8 cellular contexts compared by ENCODE assay signal in genomic region chr22:43346521-43346929, GRCh38. TPM values are rescaled to one million over a fixed set of nuclear protein-coding genes. Genes with fewer than 3 reads are reported as not detected.
DNase-seq lines count a peak whose midpoint lies in the region; ATAC-seq and TF ChIP-seq lines count a peak whose summit lies in the region.

No MANE protein-coding gene starts in this region.

- H3K36me3 Mint-ChIP-seq in type B pancreatic cell: no peaks in the 10 kb centered on the region

- no peak overlapping the region for H3K4me3 ChIP-seq in fibroblast of lung (replicated peaks in 1 of 4; ENCODE audit: control extremely low read depth in 1 of 4, insufficient read depth in 1 of 4, low read depth in 3 of 4, low read length in 4 of 4)
- H3K4me3 ChIP-seq in neuronal stem cell (ENCODE audit: low read length in 2 of 2): no peak overlapping the region

- peak overlapping the region; percentile 53 for H2AK5ac ChIP-seq in neuronal stem cell (ENCODE audit: low read depth, low read length)

- no peak overlapping the region for H2BK120ac ChIP-seq in neuronal stem cell (ENCODE audit: low read depth, low read length)

- no peak overlapping the region for H4K91ac ChIP-seq in neuronal stem cell (ENCODE audit: low read depth, low read length, poor library complexity)

- TF ChIP-seq CTCF in GM13977 (IDR thresholded peaks at IDR 0.05; ENCODE audit: extremely low read depth, insufficient read depth, missing control alignments) (peak; percentile 75), fibroblast of lung (conservative IDR thresholded peaks at IDR 0.05 in 1 of 2, IDR thresholded peaks at IDR 0.05 in 1 of 2; ENCODE audit: low read depth in 1 of 2, low read length in 2 of 2) (peak; percentile 51 to 62), type B pancreatic cell (conservative IDR thresholded peaks at IDR 0.05) (peak; percentile 77)

- no peak overlapping the region for H3K4me3 Mint-ChIP-seq in type B pancreatic cell

- H3K23ac ChIP-seq in neuronal stem cell (ENCODE audit: low read depth, low read length, poor library complexity): no peak overlapping the region

- H3K4me1 Mint-ChIP-seq in type B pancreatic cell (ENCODE audit: unreplicated experiment): peaks cover 21% of the 10 kb centered on the region

- H2BK15ac ChIP-seq in neuronal stem cell (ENCODE audit: low read length): no peak overlapping the region

- peaks cover 29% of the 10 kb centered on the region for H3K27me3 ChIP-seq in fibroblast of lung (ENCODE audit: control insufficient read depth, insufficient read depth, low read length)
- H3K27me3 ChIP-seq in neuronal stem cell (ENCODE audit: control insufficient read depth in 3 of 3, insufficient read depth in 3 of 3, low read depth in 1 of 3, low read length in 3 of 3): peaks cover 0 to 54% (median 0%) of the 10 kb centered on the region in 3 experiments

- H3K27ac ChIP-seq in fibroblast of lung (ENCODE audit: insufficient read depth, low read length): no peak overlapping the region
- H3K27ac ChIP-seq in neuronal stem cell (replicated peaks; ENCODE audit: low read length): no peak overlapping the region

- H3K27ac Mint-ChIP-seq in type B pancreatic cell: no peak overlapping the region

- H3K36me3 ChIP-seq in fibroblast of lung (ENCODE audit: control insufficient read depth, insufficient read depth, low read length) (no peaks in the 10 kb centered on the region), neuronal stem cell (replicated peaks in 1 of 2; ENCODE audit: control insufficient read depth in 2 of 2, insufficient read depth in 2 of 2, low read length in 2 of 2) (no peaks in the 10 kb centered on the region)

- no peaks in the 10 kb centered on the region for H3K79me1 ChIP-seq in neuronal stem cell (ENCODE audit: low read depth, low read length)

- no peaks in the 10 kb centered on the region for H3K9me3 Mint-ChIP-seq in type B pancreatic cell

- no peak overlapping the region for H3K9ac ChIP-seq in fibroblast of lung (ENCODE audit: insufficient read depth, low read length)
- no peak overlapping the region for H3K9ac ChIP-seq in neuronal stem cell (ENCODE audit: low read depth, low read length, poor library complexity)

- DNase-seq in ACHN (peak; percentile 47), GM13977 (ENCODE audit: low spot score) (peak; percentile 85), NOMO-1 treated with dmso at 0.1 percent for 144 hours (lab: John Stamatoyannopoulos, UW; ENCODE audit: unreplicated experiment) (peak; percentile 21), activated T-cell treated with anti-CD3 and anti-CD28 coated beads for 1 hour (ENCODE audit: low read depth) (peak; percentile 62), fibroblast of lung (ENCODE audit: low read depth in 2 of 2) (peak; percentile 7 to 19), neuronal stem cell (ENCODE audit: low spot score) (peak; percentile 51), type B pancreatic cell (ENCODE audit: extremely low spot score, unreplicated experiment) (no peak)

- H4K20me1 ChIP-seq in fibroblast of lung (ENCODE audit: control insufficient read depth, extremely low read depth, insufficient read depth, low read length): no peaks in the 10 kb centered on the region

- H3K14ac ChIP-seq in neuronal stem cell (ENCODE audit: low read length): no peak overlapping the region

- H3K79me2 ChIP-seq in fibroblast of lung (ENCODE audit: control insufficient read depth, insufficient read depth, low read length): no peaks in the 10 kb centered on the region

- no peak for ATAC-seq in GM21423 (IDR thresholded peaks at IDR 0.05; ENCODE audit: unreplicated experiment)

- H3K18ac ChIP-seq in neuronal stem cell (ENCODE audit: low read length): peak overlapping the region; percentile 44

- H3K9me3 ChIP-seq in fibroblast of lung (ENCODE audit: control insufficient read depth, insufficient read depth, low read depth, low read length): no peaks in the 10 kb centered on the region
- H3K9me3 ChIP-seq in neuronal stem cell (replicated peaks in 1 of 2; ENCODE audit: control insufficient read depth in 2 of 2, insufficient read depth in 1 of 2, low read depth in 1 of 2, low read length in 2 of 2): peaks cover 0 to 1% of the 10 kb centered on the region in 2 donors

- H4K8ac ChIP-seq in neuronal stem cell (ENCODE audit: low read depth, low read length): no peak overlapping the region

- no CpG with 5 or more reads among the region's 8 CpGs for WGBS in neuronal stem cell (ENCODE audit: extremely low coverage in 2 of 2, insufficient read length in 2 of 2, insufficient replicate concordance in 1 of 2), 2 donors

- in situ Hi-C loops in ACHN (cut with HindIII; ENCODE audit: low pct_ligation_motif_present, low pct_unique_long_range_greater_than_20kb, low sequenced_read_pairs): no loop called here
- in situ Hi-C loops in GM13977 (cut with MboI; ENCODE audit: low pct_unique_long_range_greater_than_20kb, low sequenced_read_pairs, unreplicated experiment): no loop called here

- peak overlapping the region; percentile 59 for H2BK12ac ChIP-seq in neuronal stem cell (ENCODE audit: low read length)

- H3K4ac ChIP-seq in neuronal stem cell (ENCODE audit: low read length): no peak overlapping the region

- H2BK5ac ChIP-seq in neuronal stem cell (ENCODE audit: low read length): no peak overlapping the region

- no peak overlapping the region for H2AFZ ChIP-seq in fibroblast of lung (ENCODE audit: low read length)
- H2AFZ ChIP-seq in neuronal stem cell (ENCODE audit: low read length): no peak overlapping the region

- H3K4me2 ChIP-seq in fibroblast of lung (ENCODE audit: extremely low read depth, insufficient read depth, low read length) (no peak overlapping the region), neuronal stem cell (ENCODE audit: insufficient read depth, low read length, poor library complexity, severe bottlenecking) (no peak overlapping the region)

- no peaks in the 10 kb centered on the region for H3K4me1 ChIP-seq in fibroblast of lung (ENCODE audit: control insufficient read depth, extremely low read depth, insufficient read depth, low read length)
- peaks cover 0 to 15% of the 10 kb centered on the region in 2 donors for H3K4me1 ChIP-seq in neuronal stem cell (ENCODE audit: control insufficient read depth in 2 of 2, insufficient read depth in 1 of 2, low read depth in 1 of 2, low read length in 2 of 2)

- peaks cover 66% of the 10 kb centered on the region for H3K27me3 Mint-ChIP-seq in type B pancreatic cell

RNA-seq across cellular contexts. Expression of gene SCUBE1, which starts 3.4 kb away (rescaled TPM):
- 0.17 and 0.51 TPM in 2 replicates for total RNA-seq in fibroblast of lung
- polyA plus RNA-seq in fibroblast of lung: not detected in 2 replicates
- polyA plus RNA-seq in fibroblast of lung (2012): not detected in 2 replicates
- not detected in 2 replicates for polyA minus RNA-seq in fibroblast of lung (ENCODE audit: low replicate concordance)
- polyA plus RNA-seq in neuronal stem cell (2013, experiment 1 of 2): 51.2 TPM
- polyA plus RNA-seq in neuronal stem cell (2013, experiment 2 of 2): 50.9 TPM
- 1.8 and 42.8 TPM in 2 replicates for total RNA-seq in type B pancreatic cell (ENCODE audit: low replicate concordance)
